In the genomic region with DNA sequence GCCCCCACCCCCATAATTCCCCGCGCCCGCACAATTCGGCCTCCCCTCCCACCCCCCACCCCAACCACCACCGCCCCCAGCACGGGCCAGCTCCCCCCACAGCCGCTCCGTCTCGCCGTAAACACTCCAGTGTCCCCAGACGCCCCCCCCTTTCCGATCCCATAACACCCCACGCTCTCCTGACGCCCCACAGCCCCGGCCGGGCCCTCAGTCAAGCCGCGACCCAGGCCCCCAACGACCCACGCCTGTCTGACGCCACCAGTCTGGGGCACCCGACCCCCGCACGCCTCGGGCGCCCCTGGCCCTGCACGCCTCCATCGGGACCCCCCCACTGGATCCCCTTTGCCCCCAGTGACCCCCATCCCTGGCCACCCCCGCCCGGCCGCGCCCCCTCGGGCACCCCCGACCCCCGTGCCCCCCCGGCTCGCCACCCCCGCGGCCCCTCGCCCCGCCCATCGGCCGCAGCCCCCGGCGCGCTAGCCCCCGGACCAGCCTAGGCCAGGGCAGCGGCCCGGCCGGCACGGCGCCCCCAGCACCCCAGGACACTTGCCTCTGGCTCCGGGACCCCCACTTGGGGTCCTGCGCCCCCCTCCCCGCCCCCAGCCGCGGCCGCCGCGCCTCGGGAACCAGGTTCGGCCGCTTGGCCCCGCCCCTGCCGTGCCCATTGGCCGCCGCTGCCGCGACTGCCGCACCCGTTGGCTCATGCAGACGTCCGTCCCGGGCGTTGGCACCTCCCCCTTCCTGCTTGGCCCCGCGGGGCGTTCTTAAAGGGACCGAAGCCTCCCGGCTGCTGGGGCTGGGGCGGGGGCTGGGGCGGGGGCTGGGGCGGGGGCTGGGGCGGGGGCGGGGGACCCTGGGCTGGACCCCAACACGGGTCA, we compare ENCODE assay signal across 1 cellular context.
TF ChIP-seq lines count a peak whose summit lies in the region.

A gene (minus strand): TSS at position 638 of the 878 bp plus-strand sequence. CDS start 1,603 bp downstream, outside the sequence.

TF ChIP-seq in HepG2, 621 proteins besides CTCF, POLR2A, EP300 and RAD21 (continued from another document and continues in another):
- TF ChIP-seq, protein P1, sequence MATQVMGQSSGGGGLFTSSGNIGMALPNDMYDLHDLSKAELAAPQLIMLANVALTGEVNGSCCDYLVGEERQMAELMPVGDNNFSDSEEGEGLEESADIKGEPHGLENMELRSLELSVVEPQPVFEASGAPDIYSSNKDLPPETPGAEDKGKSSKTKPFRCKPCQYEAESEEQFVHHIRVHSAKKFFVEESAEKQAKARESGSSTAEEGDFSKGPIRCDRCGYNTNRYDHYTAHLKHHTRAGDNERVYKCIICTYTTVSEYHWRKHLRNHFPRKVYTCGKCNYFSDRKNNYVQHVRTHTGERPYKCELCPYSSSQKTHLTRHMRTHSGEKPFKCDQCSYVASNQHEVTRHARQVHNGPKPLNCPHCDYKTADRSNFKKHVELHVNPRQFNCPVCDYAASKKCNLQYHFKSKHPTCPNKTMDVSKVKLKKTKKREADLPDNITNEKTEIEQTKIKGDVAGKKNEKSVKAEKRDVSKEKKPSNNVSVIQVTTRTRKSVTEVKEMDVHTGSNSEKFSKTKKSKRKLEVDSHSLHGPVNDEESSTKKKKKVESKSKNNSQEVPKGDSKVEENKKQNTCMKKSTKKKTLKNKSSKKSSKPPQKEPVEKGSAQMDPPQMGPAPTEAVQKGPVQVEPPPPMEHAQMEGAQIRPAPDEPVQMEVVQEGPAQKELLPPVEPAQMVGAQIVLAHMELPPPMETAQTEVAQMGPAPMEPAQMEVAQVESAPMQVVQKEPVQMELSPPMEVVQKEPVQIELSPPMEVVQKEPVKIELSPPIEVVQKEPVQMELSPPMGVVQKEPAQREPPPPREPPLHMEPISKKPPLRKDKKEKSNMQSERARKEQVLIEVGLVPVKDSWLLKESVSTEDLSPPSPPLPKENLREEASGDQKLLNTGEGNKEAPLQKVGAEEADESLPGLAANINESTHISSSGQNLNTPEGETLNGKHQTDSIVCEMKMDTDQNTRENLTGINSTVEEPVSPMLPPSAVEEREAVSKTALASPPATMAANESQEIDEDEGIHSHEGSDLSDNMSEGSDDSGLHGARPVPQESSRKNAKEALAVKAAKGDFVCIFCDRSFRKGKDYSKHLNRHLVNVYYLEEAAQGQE (IDR thresholded peaks at IDR 0.05; ENCODE audit: borderline replicate concordance in 1 of 2, low read depth in 1 of 2, low read length in 2 of 2) = no peak
- TF ChIP-seq ZFX (CRISPR knock-in tag; IDR thresholded peaks at IDR 0.05; ENCODE audit: low read depth) (0 out of 2 replicates have a peak, but pooled peaks have one; percentile 4), ZNF333 (CRISPR knock-in tag; IDR thresholded peaks at IDR 0.05; ENCODE audit: borderline replicate concordance) (no peak), PHF20 (CRISPR knock-in tag; IDR thresholded peaks at IDR 0.05) (no peak), SP2 (CRISPR knock-in tag; IDR thresholded peaks at IDR 0.05) (peak; percentile 92), FOXM1 (CRISPR knock-in tag; IDR thresholded peaks at IDR 0.05) (no peak), ZNF282 (IDR thresholded peaks at IDR 0.05; ENCODE audit: partially characterized antibody) (no peak), ARNTL (CRISPR knock-in tag; IDR thresholded peaks at IDR 0.05) (no peak), STAT5B (CRISPR knock-in tag; IDR thresholded peaks at IDR 0.05) (no peak), HOXA7 (CRISPR knock-in tag; IDR thresholded peaks at IDR 0.05) (no peak), ZNF7 (CRISPR knock-in tag; IDR thresholded peaks at IDR 0.05) (no peak), ZFP1 (CRISPR knock-in tag; IDR thresholded peaks at IDR 0.05) (no peak), ZNF430 (CRISPR knock-in tag; IDR thresholded peaks at IDR 0.05) (no peak), RARG (CRISPR knock-in tag; IDR thresholded peaks at IDR 0.05; ENCODE audit: low read depth) (no peak), SKI (IDR thresholded peaks at IDR 0.05; ENCODE audit: partially characterized antibody) (no peak), TCF7L2 (IDR thresholded peaks at IDR 0.05; ENCODE audit: low read depth, low read length) (no peak), GABPB1 (CRISPR knock-in tag; IDR thresholded peaks at IDR 0.05) (peak; percentile 83), HOXD1 (CRISPR knock-in tag; IDR thresholded peaks at IDR 0.05) (no peak), HDAC1 (CRISPR knock-in tag; IDR thresholded peaks at IDR 0.05) (0 out of 2 replicates have a peak, but pooled peaks have one; percentile 20), RAD51 (IDR thresholded peaks at IDR 0.05; ENCODE audit: borderline replicate concordance) (no peak), YEATS2 (CRISPR knock-in tag; IDR thresholded peaks at IDR 0.05; ENCODE audit: borderline replicate concordance) (no peak), ERF (CRISPR knock-in tag; IDR thresholded peaks at IDR 0.05) (no peak), RBFOX2 (IDR thresholded peaks at IDR 0.05; ENCODE audit: low read depth, low read length) (peak; percentile 40), XRCC5 (optimal IDR thresholded peaks at IDR 0.05; ENCODE audit: low read length) (no peak), ZNF775 (CRISPR knock-in tag; IDR thresholded peaks at IDR 0.05; ENCODE audit: borderline replicate concordance) (no peak), HNRNPH1 (optimal IDR thresholded peaks at IDR 0.05; ENCODE audit: low read depth, low read length) (no peak), MXI1 (IDR thresholded peaks at IDR 0.05; ENCODE audit: borderline replicate concordance, low read depth, low read length) (no peak), CENPX (CRISPR knock-in tag; IDR thresholded peaks at IDR 0.05) (no peak), GABPA (IDR thresholded peaks at IDR 0.05; ENCODE audit: low read depth, low read length) (peak; percentile 48; the same call in 1 of the 2 replicates), GABPA (CRISPR knock-in tag; IDR thresholded peaks at IDR 0.05; ENCODE audit: low read depth) (peak; percentile 48), SP1 (IDR thresholded peaks at IDR 0.05) (no peak), SP1 (CRISPR knock-in tag; IDR thresholded peaks at IDR 0.05) (peak; percentile 94), NFYC (CRISPR knock-in tag; IDR thresholded peaks at IDR 0.05) (peak; percentile 88), ZNF33B (CRISPR knock-in tag; IDR thresholded peaks at IDR 0.05) (no peak)
- TF ChIP-seq, protein P2, sequence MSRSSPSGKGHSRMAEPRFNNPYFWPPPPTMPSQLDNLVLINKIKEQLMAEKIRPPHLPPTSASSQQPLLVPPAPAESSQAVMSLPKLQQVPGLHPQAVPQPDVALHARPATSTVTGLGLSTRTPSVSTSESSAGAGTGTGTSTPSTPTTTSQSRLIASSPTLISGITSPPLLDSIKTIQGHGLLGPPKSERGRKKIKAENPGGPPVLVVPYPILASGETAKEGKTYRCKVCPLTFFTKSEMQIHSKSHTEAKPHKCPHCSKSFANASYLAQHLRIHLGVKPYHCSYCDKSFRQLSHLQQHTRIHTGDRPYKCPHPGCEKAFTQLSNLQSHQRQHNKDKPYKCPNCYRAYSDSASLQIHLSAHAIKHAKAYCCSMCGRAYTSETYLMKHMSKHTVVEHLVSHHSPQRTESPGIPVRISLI (CRISPR knock-in tag; IDR thresholded peaks at IDR 0.05; ENCODE audit: borderline replicate concordance) = no peak
- TF ChIP-seq, protein P3, sequence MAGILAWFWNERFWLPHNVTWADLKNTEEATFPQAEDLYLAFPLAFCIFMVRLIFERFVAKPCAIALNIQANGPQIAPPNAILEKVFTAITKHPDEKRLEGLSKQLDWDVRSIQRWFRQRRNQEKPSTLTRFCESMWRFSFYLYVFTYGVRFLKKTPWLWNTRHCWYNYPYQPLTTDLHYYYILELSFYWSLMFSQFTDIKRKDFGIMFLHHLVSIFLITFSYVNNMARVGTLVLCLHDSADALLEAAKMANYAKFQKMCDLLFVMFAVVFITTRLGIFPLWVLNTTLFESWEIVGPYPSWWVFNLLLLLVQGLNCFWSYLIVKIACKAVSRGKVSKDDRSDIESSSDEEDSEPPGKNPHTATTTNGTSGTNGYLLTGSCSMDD (CRISPR knock-in tag; IDR thresholded peaks at IDR 0.05) = no peak
- TF ChIP-seq, protein P4, sequence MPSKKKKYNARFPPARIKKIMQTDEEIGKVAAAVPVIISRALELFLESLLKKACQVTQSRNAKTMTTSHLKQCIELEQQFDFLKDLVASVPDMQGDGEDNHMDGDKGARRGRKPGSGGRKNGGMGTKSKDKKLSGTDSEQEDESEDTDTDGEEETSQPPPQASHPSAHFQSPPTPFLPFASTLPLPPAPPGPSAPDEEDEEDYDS (CRISPR knock-in tag; IDR thresholded peaks at IDR 0.05) = 0 out of 2 replicates have a peak, but pooled peaks have one; percentile 30
- TF ChIP-seq, protein P5, sequence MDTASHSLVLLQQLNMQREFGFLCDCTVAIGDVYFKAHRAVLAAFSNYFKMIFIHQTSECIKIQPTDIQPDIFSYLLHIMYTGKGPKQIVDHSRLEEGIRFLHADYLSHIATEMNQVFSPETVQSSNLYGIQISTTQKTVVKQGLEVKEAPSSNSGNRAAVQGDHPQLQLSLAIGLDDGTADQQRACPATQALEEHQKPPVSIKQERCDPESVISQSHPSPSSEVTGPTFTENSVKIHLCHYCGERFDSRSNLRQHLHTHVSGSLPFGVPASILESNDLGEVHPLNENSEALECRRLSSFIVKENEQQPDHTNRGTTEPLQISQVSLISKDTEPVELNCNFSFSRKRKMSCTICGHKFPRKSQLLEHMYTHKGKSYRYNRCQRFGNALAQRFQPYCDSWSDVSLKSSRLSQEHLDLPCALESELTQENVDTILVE (CRISPR knock-in tag; IDR thresholded peaks at IDR 0.05) = no peak
- TF ChIP-seq, protein P6, sequence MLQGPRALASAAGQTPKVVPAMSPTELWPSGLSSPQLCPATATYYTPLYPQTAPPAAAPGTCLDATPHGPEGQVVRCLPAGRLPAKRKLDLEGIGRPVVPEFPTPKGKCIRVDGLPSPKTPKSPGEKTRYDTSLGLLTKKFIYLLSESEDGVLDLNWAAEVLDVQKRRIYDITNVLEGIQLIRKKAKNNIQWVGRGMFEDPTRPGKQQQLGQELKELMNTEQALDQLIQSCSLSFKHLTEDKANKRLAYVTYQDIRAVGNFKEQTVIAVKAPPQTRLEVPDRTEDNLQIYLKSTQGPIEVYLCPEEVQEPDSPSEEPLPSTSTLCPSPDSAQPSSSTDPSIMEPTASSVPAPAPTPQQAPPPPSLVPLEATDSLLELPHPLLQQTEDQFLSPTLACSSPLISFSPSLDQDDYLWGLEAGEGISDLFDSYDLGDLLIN (CRISPR knock-in tag; IDR thresholded peaks at IDR 0.05; ENCODE audit: borderline replicate concordance) = no peak
- TF ChIP-seq, protein P7, sequence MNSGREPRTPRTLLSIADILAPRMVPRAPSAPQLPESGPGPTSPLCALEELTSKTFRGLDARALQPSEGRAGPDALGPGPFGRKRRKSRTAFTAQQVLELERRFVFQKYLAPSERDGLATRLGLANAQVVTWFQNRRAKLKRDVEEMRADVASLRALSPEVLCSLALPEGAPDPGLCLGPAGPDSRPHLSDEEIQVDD (CRISPR knock-in tag; IDR thresholded peaks at IDR 0.05; ENCODE audit: borderline replicate concordance) = no peak
- TF ChIP-seq, protein P8, sequence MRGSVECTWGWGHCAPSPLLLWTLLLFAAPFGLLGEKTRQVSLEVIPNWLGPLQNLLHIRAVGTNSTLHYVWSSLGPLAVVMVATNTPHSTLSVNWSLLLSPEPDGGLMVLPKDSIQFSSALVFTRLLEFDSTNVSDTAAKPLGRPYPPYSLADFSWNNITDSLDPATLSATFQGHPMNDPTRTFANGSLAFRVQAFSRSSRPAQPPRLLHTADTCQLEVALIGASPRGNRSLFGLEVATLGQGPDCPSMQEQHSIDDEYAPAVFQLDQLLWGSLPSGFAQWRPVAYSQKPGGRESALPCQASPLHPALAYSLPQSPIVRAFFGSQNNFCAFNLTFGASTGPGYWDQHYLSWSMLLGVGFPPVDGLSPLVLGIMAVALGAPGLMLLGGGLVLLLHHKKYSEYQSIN (CRISPR knock-in tag; IDR thresholded peaks at IDR 0.05; ENCODE audit: borderline replicate concordance) = no peak
- TF ChIP-seq, protein P9, sequence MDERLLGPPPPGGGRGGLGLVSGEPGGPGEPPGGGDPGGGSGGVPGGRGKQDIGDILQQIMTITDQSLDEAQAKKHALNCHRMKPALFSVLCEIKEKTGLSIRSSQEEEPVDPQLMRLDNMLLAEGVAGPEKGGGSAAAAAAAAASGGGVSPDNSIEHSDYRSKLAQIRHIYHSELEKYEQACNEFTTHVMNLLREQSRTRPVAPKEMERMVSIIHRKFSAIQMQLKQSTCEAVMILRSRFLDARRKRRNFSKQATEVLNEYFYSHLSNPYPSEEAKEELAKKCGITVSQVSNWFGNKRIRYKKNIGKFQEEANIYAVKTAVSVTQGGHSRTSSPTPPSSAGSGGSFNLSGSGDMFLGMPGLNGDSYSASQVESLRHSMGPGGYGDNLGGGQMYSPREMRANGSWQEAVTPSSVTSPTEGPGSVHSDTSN (CRISPR knock-in tag; IDR thresholded peaks at IDR 0.05) = peak; percentile 88
- TF ChIP-seq, protein P10, sequence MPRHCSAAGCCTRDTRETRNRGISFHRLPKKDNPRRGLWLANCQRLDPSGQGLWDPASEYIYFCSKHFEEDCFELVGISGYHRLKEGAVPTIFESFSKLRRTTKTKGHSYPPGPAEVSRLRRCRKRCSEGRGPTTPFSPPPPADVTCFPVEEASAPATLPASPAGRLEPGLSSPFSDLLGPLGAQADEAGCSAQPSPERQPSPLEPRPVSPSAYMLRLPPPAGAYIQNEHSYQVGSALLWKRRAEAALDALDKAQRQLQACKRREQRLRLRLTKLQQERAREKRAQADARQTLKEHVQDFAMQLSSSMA (CRISPR knock-in tag; IDR thresholded peaks at IDR 0.05) = no peak
- TF ChIP-seq, protein P11, sequence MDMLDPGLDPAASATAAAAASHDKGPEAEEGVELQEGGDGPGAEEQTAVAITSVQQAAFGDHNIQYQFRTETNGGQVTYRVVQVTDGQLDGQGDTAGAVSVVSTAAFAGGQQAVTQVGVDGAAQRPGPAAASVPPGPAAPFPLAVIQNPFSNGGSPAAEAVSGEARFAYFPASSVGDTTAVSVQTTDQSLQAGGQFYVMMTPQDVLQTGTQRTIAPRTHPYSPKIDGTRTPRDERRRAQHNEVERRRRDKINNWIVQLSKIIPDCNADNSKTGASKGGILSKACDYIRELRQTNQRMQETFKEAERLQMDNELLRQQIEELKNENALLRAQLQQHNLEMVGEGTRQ (IDR thresholded peaks at IDR 0.05; ENCODE audit: low read depth, low read length) = no peak
- TF ChIP-seq, protein P11 (CRISPR knock-in tag; IDR thresholded peaks at IDR 0.05; ENCODE audit: borderline replicate concordance) = no peak
